17 cellular contexts compared by ENCODE assay signal in genomic region chr2:12110074-12110473, GRCh38.
DNase-seq lines count a peak whose midpoint lies in the region; ATAC-seq and TF ChIP-seq lines count a peak whose summit lies in the region.
"Had no signal": no experiment of that assay in that cellular context is flagged by ENCODE, and none has a peak within 500 bp of the region (broad histone marks: within the 10 kb centered on the region; RNA-seq: fewer than 3 reads in every experiment).

No MANE protein-coding gene starts in this region.

- no peaks in the 10 kb centered on the region for H3K79me2 ChIP-seq in Loucy (ENCODE audit: insufficient read depth, low read length)

- intact Hi-C loops in CD8-positive, alpha-beta T cell (cut with DNase I, micrococcal nuclease), result no loop called here

- H3K9me3 Mint-ChIP-seq in CD8-positive, alpha-beta T cell, result no peaks in the 10 kb centered on the region
- H3K9me3 Mint-ChIP-seq in nephron, result no peaks in the 10 kb centered on the region
- H3K9me3 Mint-ChIP-seq: activated T-helper 2 cell treated with anti-CD3 and anti-CD28 coated beads, Interferon-gamma antibody, Interleukin-2, Interleukin-4, amounts not matched to agents 10 μg/mL and 5 μg/mL and 100 μg/mL, durations not matched to agents 14 hours and 24 hours and 36 hours; endodermal cell; T-helper 1 cell treated with Interleukin-12 subunit alpha and Interleukin-12 subunit beta and Interleukin-4 antibody, amounts not matched to agents 30 μg/mL and 1 μg/mL, for 36 hours had no signal

- CTCF ChIA-PET in CD8-positive, alpha-beta T cell (lab: Charles Lee), result interaction anchor here (0.6 to 1.0 kb wide), 3 partner anchors 75 to 617 kb away, joined by 3 read pairs; no protein-coding TSS in a partner anchor

- in situ Hi-C loops in astrocyte of the spinal cord (cut with HindIII; ENCODE audit: low sequenced_read_pairs), result no loop called here

- TF ChIP-seq CTCF in CD8-positive, alpha-beta T cell (IDR thresholded peaks at IDR 0.05), result no peak
- TF ChIP-seq CTCF in Loucy (conservative IDR thresholded peaks at IDR 0.05; ENCODE audit: low read length), result no peak
- no peak for TF ChIP-seq CTCF in astrocyte of the spinal cord (IDR thresholded peaks at IDR 0.05; ENCODE audit: low read depth, low read length)
- no peak for TF ChIP-seq CTCF in nephron (IDR thresholded peaks at IDR 0.05; ENCODE audit: unreplicated experiment in 3 of 3)

- peaks cover 36% of the 10 kb centered on the region for H3K4me1 Mint-ChIP-seq in CD8-positive, alpha-beta T cell (ENCODE audit: low read depth)
- H3K4me1 Mint-ChIP-seq in nephron, result peaks cover 32% of the 10 kb centered on the region

- no peaks in the 10 kb centered on the region for H3K9me2 ChIP-seq in Loucy (replicated peaks; ENCODE audit: low read depth, low read length)

- no peaks in the 10 kb centered on the region for H3K27me3 ChIP-seq in CD8-positive, alpha-beta T cell (ENCODE audit: insufficient read depth, low read length)
- no peaks in the 10 kb centered on the region for H3K27me3 ChIP-seq in Loucy (ENCODE audit: insufficient read depth, low read length, poor library complexity, severe bottlenecking)
- H3K27me3 ChIP-seq: breast epithelium, Peyer's patch had no signal

- peak overlapping the region; percentile 70 for H3K27ac Mint-ChIP-seq in CD8-positive, alpha-beta T cell
- H3K27ac Mint-ChIP-seq in nephron, result peak overlapping the region; percentile 37 to 79 (median 45)
- H3K27ac Mint-ChIP-seq: activated T-helper 2 cell treated with anti-CD3 and anti-CD28 coated beads, Interferon-gamma antibody, Interleukin-2, Interleukin-4, amounts not matched to agents 10 μg/mL and 5 μg/mL and 100 μg/mL, durations not matched to agents 14 hours and 24 hours and 36 hours; endodermal cell; T-helper 1 cell treated with Interleukin-12 subunit alpha and Interleukin-12 subunit beta and Interleukin-4 antibody, amounts not matched to agents 30 μg/mL and 1 μg/mL, for 36 hours had no signal

- peak; percentile 61 for ATAC-seq in CD8-positive, alpha-beta T cell
- no peak for ATAC-seq in HG02973 (IDR thresholded peaks at IDR 0.05; ENCODE audit: unreplicated experiment)

- peak overlapping the region; percentile 71 for H2AFZ ChIP-seq in Loucy (ENCODE audit: low read length)

- peak overlapping the region; percentile 72 for H3K4me2 ChIP-seq in Loucy (ENCODE audit: low read depth, low read length, poor library complexity, severe bottlenecking)

- peaks cover 2% of the 10 kb centered on the region for H3K27me3 Mint-ChIP-seq in CD8-positive, alpha-beta T cell (ENCODE audit: low read depth)
- H3K27me3 Mint-ChIP-seq in nephron (ENCODE audit: low read depth), result peaks cover 17% of the 10 kb centered on the region

- H3K9me3 ChIP-seq in CD8-positive, alpha-beta T cell (ENCODE audit: low read length), result no peaks in the 10 kb centered on the region
- H3K9me3 ChIP-seq in Loucy (ENCODE audit: insufficient read depth, low read depth, low read length), result no peaks in the 10 kb centered on the region
- H3K9me3 ChIP-seq: breast epithelium, Peyer's patch had no signal

- peaks cover 35% of the 10 kb centered on the region for H3K4me1 ChIP-seq in CD8-positive, alpha-beta T cell (ENCODE audit: insufficient read depth, low read length)
- peaks cover 66% of the 10 kb centered on the region for H3K4me1 ChIP-seq in Loucy (ENCODE audit: insufficient read depth, low read length, poor library complexity, severe bottlenecking)
- H3K4me1 ChIP-seq: breast epithelium, Peyer's patch had no signal

- H3K36me3 ChIP-seq in CD8-positive, alpha-beta T cell (ENCODE audit: insufficient read depth, low read length), result no peaks in the 10 kb centered on the region
- H3K36me3 ChIP-seq in Loucy (ENCODE audit: insufficient read depth, low read length), result no peaks in the 10 kb centered on the region
- H3K36me3 ChIP-seq: breast epithelium, Peyer's patch had no signal

- POLR2A ChIA-PET in CD8-positive, alpha-beta T cell (lab: Charles Lee), result interaction anchor here (0.5 to 1.2 kb wide), 3 partner anchors 14 to 118 kb away, joined by 3 read pairs; no protein-coding TSS in a partner anchor

- no peak overlapping the region for H3K4me3 ChIP-seq in CD8-positive, alpha-beta T cell (ENCODE audit: low read depth, low read length)
- peak overlapping the region; percentile 62 for H3K4me3 ChIP-seq in Loucy (ENCODE audit: low read length, poor library complexity, severe bottlenecking)
- no peak overlapping the region for H3K4me3 ChIP-seq in astrocyte of the spinal cord (ENCODE audit: low read depth, low read length)
- H3K4me3 ChIP-seq: breast epithelium, Peyer's patch had no signal

- H3K27ac ChIP-seq in CD8-positive, alpha-beta T cell (ENCODE audit: low read depth, low read length), result no peak overlapping the region
- H3K27ac ChIP-seq: breast epithelium, Peyer's patch had no signal

- H3K4me3 Mint-ChIP-seq in CD8-positive, alpha-beta T cell, result peak overlapping the region; percentile 49
- H3K4me3 Mint-ChIP-seq in nephron, result no peak overlapping the region
- H3K4me3 Mint-ChIP-seq: endodermal cell; T-helper 1 cell treated with Interleukin-12 subunit alpha and Interleukin-12 subunit beta and Interleukin-4 antibody, amounts not matched to agents 30 μg/mL and 1 μg/mL, for 36 hours had no signal

- no peak for DNase-seq in CD8-positive, alpha-beta T cell
- DNase-seq in astrocyte of the spinal cord (ENCODE audit: low read depth, low spot score) (peak; percentile 67), islet precursor cell (no peak), AG08396 (ENCODE audit: low spot score) (no peak), NOMO-1 (lab: John Stamatoyannopoulos, UW; ENCODE audit: unreplicated experiment in 2 of 2) (no peak)
- DNase-seq: activated CD4-positive, alpha-beta T cell treated with anti-CD3 and anti-CD28 coated beads, Interleukin-2, amount 50 U/mL, for 1 hour; endodermal cell; kidney; NCI-H1436; Peyer's patch; stimulated activated CD4-positive, alpha-beta T cell treated with anti-CD3 and anti-CD28 coated beads, Interleukin-4, amount 100 ng/mL, for 4 hours had no signal

- no peaks in the 10 kb centered on the region for H4K20me1 ChIP-seq in Loucy (ENCODE audit: insufficient read depth, low read length, poor library complexity, severe bottlenecking)

- H3K36me3 Mint-ChIP-seq in CD8-positive, alpha-beta T cell, result no peaks in the 10 kb centered on the region
- no peaks in the 10 kb centered on the region for H3K36me3 Mint-ChIP-seq in nephron (ENCODE audit: low read depth)

- H3K9ac ChIP-seq in Loucy (ENCODE audit: low read depth, low read length, poor library complexity, severe bottlenecking), result peak overlapping the region; percentile 57

- H3F3A ChIP-seq in Loucy (ENCODE audit: low read depth), result peaks cover 7% of the 10 kb centered on the region; the same call in 1 of the 2 replicates
